ENCODE assay signal across 9 cellular contexts in genomic region chr9:71795097-71795807, GRCh38. TPM values are rescaled to one million over a fixed set of nuclear protein-coding genes. Genes with fewer than 3 reads are reported as not detected.
DNase-seq lines count a peak whose midpoint lies in the region; ATAC-seq, FAIRE-seq and TF ChIP-seq lines count a peak whose summit lies in the region.
"Had no signal": no experiment of that assay in that cellular context is flagged by ENCODE, and none has a peak within 500 bp of the region (broad histone marks: within the 10 kb centered on the region; RNA-seq: fewer than 3 reads in every experiment).

No MANE protein-coding gene starts in this region.

- H3K9me3 ChIP-seq in Peyer's patch, result no peaks in the 10 kb centered on the region

- H3K9me3 Mint-ChIP-seq in activated CD4-positive, alpha-beta T cell treated with anti-CD3 and anti-CD28 coated beads, Interleukin-2, amount 10 ng/mL, durations not matched to agents 7 days and 5 days, result peaks cover 14% of the 10 kb centered on the region
- H3K9me3 Mint-ChIP-seq in stimulated activated effector memory CD8-positive, alpha-beta T cell treated with anti-CD3 and anti-CD28 coated beads, Interleukin-12 subunit alpha, Interleukin-12 subunit beta, amount 100 ng/mL, for 72 hours, result no peaks in the 10 kb centered on the region

- CTCF ChIA-PET in activated CD4-positive, alpha-beta T cell treated with anti-CD3 and anti-CD28 coated beads, Interleukin-2, amount 10 ng/mL, durations not matched to agents 7 days and 5 days (lab: Charles Lee), result interaction anchor here (0.6 to 4.7 kb wide), 2 partner anchors 12 to 35 kb away, joined by 6 to 14 read pairs; no protein-coding TSS in a partner anchor

- DNase-seq in activated CD4-positive, alpha-beta T cell treated with anti-CD3 and anti-CD28 coated beads, Interleukin-2, amount 10 ng/mL, durations not matched to agents 7 days and 5 days, result peak; percentile 37
- DNase-seq in activated CD4-positive, alpha-beta T cell treated with anti-CD3 and anti-CD28 coated beads for 1 hour, result no peak
- DNase-seq in Peyer's patch (peak in 1 of 3 donors; percentile 43), ACHN (no peak), NCI-H2029 (lab: John Stamatoyannopoulos, UW) (no peak), H54 (ENCODE audit: insufficient read length, low spot score) (no peak)
- DNase-seq in stimulated activated effector memory CD8-positive, alpha-beta T cell treated with anti-CD3 and anti-CD28 coated beads, Interleukin-12 subunit alpha, Interleukin-12 subunit beta, amount 100 ng/mL, for 72 hours (ENCODE audit: low spot score in 2 of 2), result no peak

- H3K4me1 ChIP-seq in Peyer's patch, result peaks cover 0 to 38% (median 12%) of the 10 kb centered on the region in 4 donors

- H3K36me3 Mint-ChIP-seq in activated CD4-positive, alpha-beta T cell treated with anti-CD3 and anti-CD28 coated beads, Interleukin-2, amount 10 ng/mL, durations not matched to agents 7 days and 5 days (ENCODE audit: low read depth), result peaks cover 18% of the 10 kb centered on the region
- H3K36me3 Mint-ChIP-seq in stimulated activated effector memory CD8-positive, alpha-beta T cell treated with anti-CD3 and anti-CD28 coated beads, Interleukin-12 subunit alpha, Interleukin-12 subunit beta, amount 100 ng/mL, for 72 hours, result no peaks in the 10 kb centered on the region

- in situ Hi-C loops in ACHN (cut with HindIII; ENCODE audit: low pct_ligation_motif_present, low pct_unique_long_range_greater_than_20kb, low sequenced_read_pairs), result no loop called here

- no peaks in the 10 kb centered on the region for H3K36me3 ChIP-seq in Peyer's patch

- peak; percentile 86 for ATAC-seq in HG02759 (IDR thresholded peaks at IDR 0.05; ENCODE audit: unreplicated experiment)
- peak; percentile 77 for ATAC-seq in stimulated activated effector memory CD8-positive, alpha-beta T cell treated with anti-CD3 and anti-CD28 coated beads, Interleukin-12 subunit alpha, Interleukin-12 subunit beta, amount 100 ng/mL, for 72 hours
- ATAC-seq: K562 had no signal

- peaks cover 51% of the 10 kb centered on the region for H3K4me1 Mint-ChIP-seq in activated CD4-positive, alpha-beta T cell treated with anti-CD3 and anti-CD28 coated beads, Interleukin-2, amount 10 ng/mL, durations not matched to agents 7 days and 5 days
- H3K4me1 Mint-ChIP-seq in stimulated activated effector memory CD8-positive, alpha-beta T cell treated with anti-CD3 and anti-CD28 coated beads, Interleukin-12 subunit alpha, Interleukin-12 subunit beta, amount 100 ng/mL, for 72 hours, result peaks cover 28% of the 10 kb centered on the region

- POLR2A ChIA-PET in activated CD4-positive, alpha-beta T cell treated with anti-CD3 and anti-CD28 coated beads, Interleukin-2, amount 10 ng/mL, durations not matched to agents 7 days and 5 days (lab: Charles Lee), result interaction anchor here (0.6 to 1.0 kb wide), 2 partner anchors 17 to 1326 kb away, joined by 4 read pairs; no protein-coding TSS in a partner anchor

- no peak for TF ChIP-seq POLR2A in Peyer's patch (IDR thresholded peaks at IDR 0.05)
- no peak for TF ChIP-seq POLR2A in H54 (IDR thresholded peaks at IDR 0.05; ENCODE audit: low read depth, low read length)

- no peaks in the 10 kb centered on the region for H3K27me3 ChIP-seq in Peyer's patch

- H3K27ac ChIP-seq in Peyer's patch, result peak overlapping the region; percentile 23 to 85 (median 56)

- H3K27ac Mint-ChIP-seq in activated CD4-positive, alpha-beta T cell treated with anti-CD3 and anti-CD28 coated beads, Interleukin-2, amount 10 ng/mL, durations not matched to agents 7 days and 5 days, result peak overlapping the region; percentile 98
- peak overlapping the region; percentile 86 for H3K27ac Mint-ChIP-seq in stimulated activated effector memory CD8-positive, alpha-beta T cell treated with anti-CD3 and anti-CD28 coated beads, Interleukin-12 subunit alpha, Interleukin-12 subunit beta, amount 100 ng/mL, for 72 hours

- peak overlapping the region; percentile 39 for H3K4me3 Mint-ChIP-seq in activated CD4-positive, alpha-beta T cell treated with anti-CD3 and anti-CD28 coated beads, Interleukin-2, amount 10 ng/mL, durations not matched to agents 7 days and 5 days
- peak overlapping the region; percentile 32 for H3K4me3 Mint-ChIP-seq in stimulated activated effector memory CD8-positive, alpha-beta T cell treated with anti-CD3 and anti-CD28 coated beads, Interleukin-12 subunit alpha, Interleukin-12 subunit beta, amount 100 ng/mL, for 72 hours

- no peaks in the 10 kb centered on the region for H3K27me3 Mint-ChIP-seq in activated CD4-positive, alpha-beta T cell treated with anti-CD3 and anti-CD28 coated beads, Interleukin-2, amount 10 ng/mL, durations not matched to agents 7 days and 5 days

- no peak overlapping the region for H3K4me3 ChIP-seq in Peyer's patch
- H3K4me3 ChIP-seq: K562 had no signal

- no peak for TF ChIP-seq CTCF in Peyer's patch (IDR thresholded peaks at IDR 0.05)

- FAIRE-seq in H54 (lab: Jason Lieb, UNC), result no peak
- FAIRE-seq: K562 had no signal

RNA-seq across cellular contexts. Expression of gene CEMIP2, which starts 26.9 kb away (rescaled TPM):
- 10 to 100 TPM; 43.2 to 55.7 TPM for total RNA-seq in activated CD4-positive, alpha-beta T cell treated with anti-CD3 and anti-CD28 coated beads, Interleukin-2, amount 10 ng/mL, durations not matched to agents 7 days and 5 days
- 100 to 1,000 TPM in 3 of 4 donors, 10 to 100 TPM in 1; 79.2 to 243 (median 215) TPM for total RNA-seq in Peyer's patch
